10 cellular contexts compared by ENCODE assay signal in the genomic region with DNA sequence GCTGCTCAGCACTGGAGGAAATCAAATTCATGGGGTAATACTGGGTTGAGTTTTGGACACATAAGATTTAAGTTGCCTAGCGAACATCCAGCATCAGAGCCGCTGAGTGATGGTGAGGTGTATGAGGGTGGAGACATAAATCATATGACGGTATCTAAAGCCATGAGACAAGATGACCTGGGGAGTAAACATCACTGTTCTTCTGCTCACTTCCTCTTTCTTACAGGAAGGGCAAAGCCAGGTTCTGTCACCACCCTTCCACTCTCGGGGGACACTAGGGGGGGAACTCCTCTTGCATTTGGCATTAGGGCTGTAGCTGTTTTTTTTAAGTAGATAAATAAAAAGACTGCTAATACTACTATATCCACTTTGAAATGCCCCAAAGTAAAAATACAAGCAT. TPM values are rescaled to one million over a fixed set of nuclear protein-coding genes. Genes with fewer than 3 reads are reported as not detected.
DNase-seq lines count a peak whose midpoint lies in the region; ATAC-seq and TF ChIP-seq lines count a peak whose summit lies in the region.
"Had no signal": no experiment of that assay in that cellular context is flagged by ENCODE, and none has a peak within 500 bp of the region (broad histone marks: within the 10 kb centered on the region; RNA-seq: fewer than 3 reads in every experiment).

No MANE protein-coding gene starts in this region.

- H3K79me2 ChIP-seq in Loucy (ENCODE audit: insufficient read depth, low read length): no peaks in the 10 kb centered on the region

- DNase-seq in spleen: peak; percentile 83
- no peak for DNase-seq in left ventricle myocardium inferior
- DNase-seq in pons (ENCODE audit: low spot score): no peak
- DNase-seq in SW 1271 (lab: John Stamatoyannopoulos, UW): no peak
- DNase-seq: activated naive CD4-positive, alpha-beta T cell treated with anti-CD3 and anti-CD28 coated beads for 36 hours; foreskin keratinocyte; HCEC 1CT had no signal

- intact Hi-C loops in spleen (cut with DNase I; ENCODE audit: low total_unique reads): no loop called here
- intact Hi-C loops in left ventricle myocardium inferior (cut with micrococcal nuclease): no loop called here

- TF ChIP-seq CTCF in Loucy (conservative IDR thresholded peaks at IDR 0.05; ENCODE audit: low read length) (peak; percentile 21; the same call in 1 of the 2 replicates), spleen (IDR thresholded peaks at IDR 0.05 in 8 of 11, conservative IDR thresholded peaks at IDR 0.05 in 3 of 11) (peak in 5 of 11 experiments; percentile 10 to 56 (median 43)), left ventricle myocardium inferior (IDR thresholded peaks at IDR 0.05; ENCODE audit: borderline replicate concordance) (no peak)

- no peak overlapping the region for H3K4me2 ChIP-seq in Loucy (ENCODE audit: low read depth, low read length, poor library complexity, severe bottlenecking)

- H3K9ac ChIP-seq in Loucy (ENCODE audit: low read depth, low read length, poor library complexity, severe bottlenecking): no peak overlapping the region

- H3K9me2 ChIP-seq in Loucy (replicated peaks; ENCODE audit: low read depth, low read length): no peaks in the 10 kb centered on the region

- no peak overlapping the region for H2AFZ ChIP-seq in Loucy (ENCODE audit: low read length)

- WGBS in spleen, 5 donors: 41 to 67% (median 46%) methylated on average over 4 of the region's 4 CpGs

- no peak overlapping the region for H3K4me3 ChIP-seq in Loucy (ENCODE audit: low read length, poor library complexity, severe bottlenecking)
- no peak overlapping the region for H3K4me3 ChIP-seq in spleen
- no peak overlapping the region for H3K4me3 ChIP-seq in left ventricle myocardium inferior

- H3K4me1 ChIP-seq in Loucy (ENCODE audit: insufficient read depth, low read length, poor library complexity, severe bottlenecking) (no peaks in the 10 kb centered on the region), spleen (peaks cover 0 to 27% (median 4%) of the 10 kb centered on the region in 6 donors), left ventricle myocardium inferior (no peaks in the 10 kb centered on the region)
- H3K4me1 ChIP-seq: foreskin keratinocyte had no signal

- peak overlapping the region; percentile 25 to 87 (median 74) for H3K27ac ChIP-seq in spleen
- no peak overlapping the region for H3K27ac ChIP-seq in left ventricle myocardium inferior (replicated peaks)
- H3K27ac ChIP-seq: foreskin keratinocyte had no signal

- no peaks in the 10 kb centered on the region for H4K20me1 ChIP-seq in Loucy (ENCODE audit: insufficient read depth, low read length, poor library complexity, severe bottlenecking)

- ATAC-seq in GM18907 (IDR thresholded peaks at IDR 0.05; ENCODE audit: unreplicated experiment) (peak; percentile 93), HG02642 (IDR thresholded peaks at IDR 0.05; ENCODE audit: poor library complexity, unreplicated experiment) (peak; percentile 91)
- ATAC-seq: foreskin keratinocyte had no signal

- TF ChIP-seq POLR2A in spleen (IDR thresholded peaks at IDR 0.05): no peak

- H3K27me3 ChIP-seq in Loucy (ENCODE audit: insufficient read depth, low read length, poor library complexity, severe bottlenecking) (no peaks in the 10 kb centered on the region), spleen (replicated peaks in 1 of 7) (no peaks in the 10 kb centered on the region), left ventricle myocardium inferior (ENCODE audit: low read depth) (no peaks in the 10 kb centered on the region)
- H3K27me3 ChIP-seq: foreskin keratinocyte had no signal

- peaks cover 90% of the 10 kb centered on the region for H3K36me3 ChIP-seq in Loucy (ENCODE audit: insufficient read depth, low read length)
- peaks cover 15 to 100% (median 90%) of the 10 kb centered on the region in 6 donors for H3K36me3 ChIP-seq in spleen
- peaks cover 94% of the 10 kb centered on the region for H3K36me3 ChIP-seq in left ventricle myocardium inferior

- H3K9me3 ChIP-seq in Loucy (ENCODE audit: insufficient read depth, low read depth, low read length): no peaks in the 10 kb centered on the region
- no peaks in the 10 kb centered on the region for H3K9me3 ChIP-seq in spleen
- H3K9me3 ChIP-seq in left ventricle myocardium inferior (replicated peaks): no peaks in the 10 kb centered on the region

- no peaks in the 10 kb centered on the region for H3F3A ChIP-seq in Loucy (ENCODE audit: low read depth)

RNA-seq across cellular contexts. Expression of gene PRDM4, which starts 24.0 kb away (rescaled TPM):
- total RNA-seq in spleen: 10 to 100 TPM; 24.9 to 38.4 (median 30.0) TPM
- polyA plus RNA-seq in spleen: 1 to 10 TPM; 8.2 to 9.3 (median 8.7) TPM
- total RNA-seq in left ventricle myocardium inferior: 13.1 TPM

RNA-seq across cellular contexts. Expression of gene ASCL4, which starts 37.6 kb away (rescaled TPM):
- total RNA-seq in spleen (not detected), left ventricle myocardium inferior (not detected)
- under 1 TPM; 0.03 to 0.13 (median 0.05) TPM for polyA plus RNA-seq in spleen
- total RNA-seq: activated naive CD4-positive, alpha-beta T cell treated with anti-CD3 and anti-CD28 coated beads for 36 hours; foreskin keratinocyte had no signal
- polyA plus RNA-seq: foreskin keratinocyte had no signal

RNA-seq across cellular contexts. Expression of gene PWP1, which starts 51.3 kb away (rescaled TPM):
- total RNA-seq in spleen (10 to 100 TPM; 24.5 to 78.5 (median 32.0) TPM), left ventricle myocardium inferior (11.7 TPM)
- 10 to 100 TPM; 24.7 to 29.5 (median 26.9) TPM for polyA plus RNA-seq in spleen
